In the genomic region with DNA sequence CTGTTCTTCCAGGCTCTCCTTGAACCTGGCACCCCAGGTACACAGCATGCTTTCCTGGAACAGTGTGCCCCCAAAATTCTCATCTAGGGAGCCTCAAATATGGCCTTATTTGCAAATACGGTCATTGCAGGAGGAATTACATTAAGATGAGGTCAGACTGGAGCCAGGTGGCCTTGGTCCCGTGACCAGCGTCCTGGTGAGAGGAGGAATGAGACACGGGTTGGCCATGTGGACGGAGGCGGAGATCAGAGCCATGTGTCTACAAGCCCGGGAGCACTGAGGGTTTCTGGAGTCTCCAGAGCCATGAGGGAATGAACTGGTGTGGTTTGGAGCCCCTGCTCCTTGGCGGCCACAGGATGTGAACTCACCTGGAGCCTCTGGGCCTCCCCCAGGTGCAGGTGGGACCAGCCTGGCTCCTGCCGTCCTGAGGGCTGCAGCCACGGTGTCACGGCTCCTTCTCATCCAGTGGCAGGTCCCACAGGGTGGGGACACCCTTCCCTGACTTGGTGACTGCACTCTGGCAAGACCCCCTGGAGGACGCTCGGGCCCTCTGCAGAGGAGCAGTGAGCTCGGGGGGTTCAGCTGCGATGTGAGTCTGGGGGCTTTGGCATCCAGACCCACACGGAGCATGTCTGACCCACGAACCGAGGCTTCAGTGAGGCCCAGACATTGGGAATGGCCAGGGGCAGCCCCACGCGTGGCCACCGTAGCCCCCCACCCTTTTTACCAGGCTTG, we compare ENCODE assay signal across 15 cellular contexts. TPM values are rescaled to one million over a fixed set of nuclear protein-coding genes. Genes with fewer than 3 reads are reported as not detected.
A peak's percentile ranks its signal among the peaks of the same experiment; 100 is the strongest.
DNase-seq lines count a peak whose midpoint lies in the region; ATAC-seq lines count a peak whose summit lies in the region.
"Had no signal": no experiment of that assay in that cellular context is flagged by ENCODE, and none has a peak within 500 bp of the region (broad histone marks: within the 10 kb centered on the region; RNA-seq: fewer than 3 reads in every experiment).

No MANE protein-coding gene starts in this region.

- no peaks in the 10 kb centered on the region for H3K9me3 Mint-ChIP-seq in immature natural killer cell
- H3K9me3 Mint-ChIP-seq: CD4-positive, alpha-beta T cell had no signal

- H3K4me3 Mint-ChIP-seq in immature natural killer cell, result no peak overlapping the region
- H3K4me3 Mint-ChIP-seq: CD4-positive, alpha-beta T cell had no signal

- no peaks in the 10 kb centered on the region for H3K36me3 Mint-ChIP-seq in immature natural killer cell

- intact Hi-C loops in posterior vena cava (cut with DNase I), result no loop called here

- H3K4me1 Mint-ChIP-seq in immature natural killer cell, result peaks cover 1 to 7% of the 10 kb centered on the region in 2 donors

- peak; percentile 48 for DNase-seq in DMS53 (lab: John Stamatoyannopoulos, UW)
- DNase-seq in DMS53 treated with DMSO at 0.1 percent for 48 hours (lab: John Stamatoyannopoulos, UW; ENCODE audit: unreplicated experiment), result no peak
- DNase-seq in HK-2 (ENCODE audit: unreplicated experiment), result peak; percentile 12
- DNase-seq in posterior vena cava (ENCODE audit: low spot score), result peak; percentile 76
- DNase-seq in immature natural killer cell, result no peak
- DNase-seq: 8988T; ACHN; C1 segment of cervical spinal cord; CD4-positive, alpha-beta T cell; GM23248; IMR-90 had no signal

- ATAC-seq in esophagus mucosa (peak; percentile 13), HG02571 (IDR thresholded peaks at IDR 0.05; ENCODE audit: unreplicated experiment) (no peak)
- ATAC-seq: HCT116 had no signal

- H3K27ac Mint-ChIP-seq in immature natural killer cell, result no peak overlapping the region
- H3K27ac Mint-ChIP-seq: CD4-positive, alpha-beta T cell had no signal

- peaks cover 4% of the 10 kb centered on the region in 3 donors for H3K27me3 Mint-ChIP-seq in immature natural killer cell (ENCODE audit: low read depth in 3 of 3)

RNA-seq across cellular contexts. Expression of a gene that starts 21.8 kb away (rescaled TPM):
- total RNA-seq in esophagus mucosa (not detected), posterior vena cava (not detected)
- polyA plus RNA-seq in immature natural killer cell, result not detected
- total RNA-seq: CD4-positive, alpha-beta T cell; Daoy; GM23248; IMR-90 had no signal
- polyA plus RNA-seq: GM23248, IMR-90 had no signal

RNA-seq across cellular contexts. Expression of a gene that starts 33.9 kb away (rescaled TPM):
- 20.2 TPM for total RNA-seq in esophagus mucosa
- total RNA-seq in posterior vena cava, result 1 to 10 TPM; 7.7 TPM
- polyA plus RNA-seq in immature natural killer cell, result 1 to 10 TPM in 2 of 3 donors, not detected in 1; 6.3 to 9.2 TPM

RNA-seq across cellular contexts. Expression of a gene that starts 34.2 kb away (rescaled TPM):
- total RNA-seq in esophagus mucosa (14.4 TPM), posterior vena cava (10 to 100 TPM in 1 of 2 donors, 1 to 10 TPM in 1; 8.8 to 11.4 TPM)
- 10 to 100 TPM; 23.9 to 49.9 (median 27.7) TPM for polyA plus RNA-seq in immature natural killer cell

Comparison
In these comparisons a context has a peak if more than half of its experiments do, and no peak if none do; other contexts are left out.
1. DNase-seq: peak in DMS53 (single experiment), HK-2 (single experiment) and posterior vena cava (single experiment); none in DMS53 treated with DMSO at 0.1 percent for 48 hours (single experiment) and immature natural killer cell (0 of 3).